ENCODE assay signal across 10 cellular contexts in genomic region chr1:70204139-70204538, GRCh38.
DNase-seq lines count a peak whose midpoint lies in the region; ATAC-seq and TF ChIP-seq lines count a peak whose summit lies in the region.
"Had no signal": no experiment of that assay in that cellular context is flagged by ENCODE, and none has a peak within 500 bp of the region (broad histone marks: within the 10 kb centered on the region; RNA-seq: fewer than 3 reads in every experiment).

No MANE protein-coding gene starts in this region.

- no peaks in the 10 kb centered on the region for H3K9me3 ChIP-seq in OCI-LY3 (ENCODE audit: insufficient read depth, low read length)
- no peaks in the 10 kb centered on the region for H3K9me3 ChIP-seq in endocrine pancreas (ENCODE audit: control insufficient read depth, low read length)
- no peaks in the 10 kb centered on the region for H3K9me3 ChIP-seq in parathyroid adenoma (ENCODE audit: control insufficient read depth, low read length)

- no peak overlapping the region for H2AFZ ChIP-seq in OCI-LY3 (ENCODE audit: low read depth, low read length)
- no peak overlapping the region for H2AFZ ChIP-seq in parathyroid adenoma

- H3K36me3 ChIP-seq in OCI-LY3 (replicated peaks; ENCODE audit: low read depth, low read length) (no peaks in the 10 kb centered on the region), endocrine pancreas (ENCODE audit: control insufficient read depth, insufficient read depth, low read length) (no peaks in the 10 kb centered on the region), parathyroid adenoma (ENCODE audit: control insufficient read depth, insufficient read depth, low read length) (no peaks in the 10 kb centered on the region)

- H3K9ac ChIP-seq in OCI-LY3 (ENCODE audit: low read length): peak overlapping the region; percentile 91
- H3K9ac ChIP-seq in endocrine pancreas (ENCODE audit: control insufficient read depth, insufficient read depth, low read length): no peak overlapping the region
- no peak overlapping the region for H3K9ac ChIP-seq in parathyroid adenoma

- ATAC-seq in HG02678 (IDR thresholded peaks at IDR 0.05; ENCODE audit: unreplicated experiment): no peak

- H3K4me1 ChIP-seq in OCI-LY3 (ENCODE audit: low read length) (peaks cover 32% of the 10 kb centered on the region), endocrine pancreas (ENCODE audit: control insufficient read depth, insufficient read depth, low read length) (peaks cover 25% of the 10 kb centered on the region), parathyroid adenoma (no peaks in the 10 kb centered on the region)

- in situ Hi-C loops in KBM-7 (cut with MboI; ENCODE audit: low pct_unique_long_range_greater_than_20kb, low sequenced_read_pairs): no loop called here

- H3K4me3 ChIP-seq in GM12875 (ENCODE audit: low read depth, low read length) (peak overlapping the region; percentile 85), OCI-LY3 (ENCODE audit: low read length) (peak overlapping the region; percentile 97), endocrine pancreas (ENCODE audit: control insufficient read depth, insufficient read depth, low read length) (peak overlapping the region; percentile 99), parathyroid adenoma (ENCODE audit: low read depth, low read length) (peak overlapping the region; percentile 88)

- H3K4me2 ChIP-seq in OCI-LY3 (ENCODE audit: low read length) (peak overlapping the region; percentile 85), parathyroid adenoma (ENCODE audit: low read length) (peak overlapping the region; percentile 69)

- no peak for DNase-seq in KBM-7
- no peak for DNase-seq in nucleus accumbens (lab: John Stamatoyannopoulos, UW)
- no peak for DNase-seq in kidney glomerular epithelial cell (lab: John Stamatoyannopoulos, UW)
- DNase-seq: effector memory CD4-positive, alpha-beta T cell; posterior cingulate gyrus had no signal

- H4K20me1 ChIP-seq in OCI-LY3 (ENCODE audit: insufficient read depth, low read length): 0 out of 2 replicates have a peak, but pooled peaks cover 4% of the 10 kb centered on the region

- peak overlapping the region; percentile 67 for H3K27ac ChIP-seq in OCI-LY3 (ENCODE audit: low read length)
- no peak overlapping the region for H3K27ac ChIP-seq in parathyroid adenoma

- peaks cover 98% of the 10 kb centered on the region for H3K79me2 ChIP-seq in OCI-LY3 (ENCODE audit: low read length)
- H3K79me2 ChIP-seq in parathyroid adenoma: peaks cover 19% of the 10 kb centered on the region

- no peak for TF ChIP-seq CTCF in GM12875 (IDR thresholded peaks at IDR 0.05; ENCODE audit: borderline replicate concordance, insufficient read depth, low read depth, low read length)
- TF ChIP-seq CTCF in OCI-LY3 (IDR thresholded peaks at IDR 0.05; ENCODE audit: low read depth, low read length): no peak
- no peak for TF ChIP-seq CTCF in parathyroid adenoma (IDR thresholded peaks at IDR 0.05)

- H3K27me3 ChIP-seq in OCI-LY3 (ENCODE audit: low read depth, low read length) (no peaks in the 10 kb centered on the region), endocrine pancreas (ENCODE audit: control insufficient read depth, insufficient read depth, low read length) (no peaks in the 10 kb centered on the region), parathyroid adenoma (ENCODE audit: control insufficient read depth, insufficient read depth, low read length) (no peaks in the 10 kb centered on the region)
